30 cellular contexts compared by ENCODE assay signal in the genomic region with DNA sequence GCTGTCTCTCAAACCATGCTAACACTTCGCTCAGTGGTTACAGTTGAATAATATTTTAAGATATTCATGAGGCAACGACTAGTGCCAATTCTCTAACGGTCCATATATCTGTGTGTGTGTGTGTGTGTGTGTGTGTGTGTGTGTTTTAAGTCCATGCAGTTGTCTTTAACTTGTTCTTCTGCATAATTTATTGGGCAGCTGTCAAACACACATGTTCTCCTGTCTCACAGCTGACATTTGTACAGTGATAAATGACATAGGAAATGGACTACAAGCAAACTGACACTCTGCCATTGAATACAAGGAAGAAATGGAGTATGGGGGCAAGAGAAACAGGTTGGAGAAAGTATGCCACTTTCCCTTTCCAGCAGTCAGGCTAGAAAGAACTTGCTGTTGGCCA.
"Had no signal": no experiment of that assay in that cellular context is flagged by ENCODE, and none has a peak within 500 bp of the region (broad histone marks: within the 10 kb centered on the region; RNA-seq: fewer than 3 reads in every experiment).

No MANE protein-coding gene starts in this region.

- H3K4me3 ChIP-seq: PC-9, SJCRH30, SK-N-MC had no signal

- H3K4me3 Mint-ChIP-seq: activated CD4-positive, alpha-beta T cell treated with anti-CD3 and anti-CD28 coated beads for 36 hours; activated CD4-positive, alpha-beta T cell treated with anti-CD3 and anti-CD28 coated beads, Interleukin-2, amount 10 ng/mL, durations not matched to agents 7 days and 5 days; activated CD8-positive, alpha-beta T cell treated with anti-CD3 and anti-CD28 coated beads, Interleukin-2, amount 10 ng/mL, durations not matched to agents 7 days and 5 days; activated naive CD4-positive, alpha-beta T cell treated with anti-CD3 and anti-CD28 coated beads for 36 hours; activated naive CD8-positive, alpha-beta T cell; activated naive CD8-positive, alpha-beta T cell treated with anti-CD3 and anti-CD28 coated beads, Interleukin-2, amount 50 U/mL, for 24 hours; activated T-cell treated with anti-CD3 and anti-CD28 coated beads, Interleukin-2, amount 50 U/mL, for 24 hours; central memory CD8-positive, alpha-beta T cell; T-helper 1 cell treated with Interleukin-12 subunit alpha and Interleukin-12 subunit beta and Interleukin-4 antibody, amounts not matched to agents 30 μg/mL and 1 μg/mL, for 36 hours; T-helper 2 cell treated with Interferon-gamma antibody and Interleukin-4, amounts not matched to agents 5 μg/mL and 100 μg/mL, for 36 hours; WTC11 had no signal

- DNase-seq: activated CD4-positive, alpha-beta T cell treated with anti-CD3 and anti-CD28 coated beads for 36 hours; activated CD4-positive, alpha-beta T cell treated with anti-CD3 and anti-CD28 coated beads, Interleukin-2, amount 10 ng/mL, durations not matched to agents 7 days and 5 days; activated CD4-positive, alpha-beta T cell treated with anti-CD3 and anti-CD28 coated beads, Interleukin-2, amount 50 U/mL, for 48 hours; activated CD8-positive, alpha-beta T cell treated with anti-CD3 and anti-CD28 coated beads, Interleukin-2, amount 10 ng/mL, durations not matched to agents 7 days and 5 days; activated gamma-delta T cell treated with Interleukin-2 at 50 U/mL for 16 hours; activated naive CD4-positive, alpha-beta T cell treated with anti-CD3 and anti-CD28 coated beads for 36 hours; activated naive CD8-positive, alpha-beta T cell treated with anti-CD3 and anti-CD28 coated beads, Interleukin-2, amount 50 U/mL, for 24 hours; activated T-cell treated with anti-CD3 and anti-CD28 coated beads, Interleukin-2, amount 50 U/mL, for 24 hours; anterior cingulate cortex; brain microvascular endothelial cell; NCI-H1105; NCI-H1417 treated with DMSO at 0.1 percent for 48 hours; NCI-H187 treated with DMSO at 0.1 percent for 48 hours; NCI-H2081 treated with DMSO at 0.1 percent for 48 hours; NCI-H226; NCI-H446 treated with DMSO at 0.1 percent for 48 hours; NCI-H524; NCI-H69; NCI-H82; PC-9; SJCRH30 had no signal

- H3K9me3 ChIP-seq: SJCRH30 had no signal

- H3K9ac ChIP-seq: KMS-11 had no signal

- H3K9me3 Mint-ChIP-seq: activated CD4-positive, alpha-beta T cell treated with anti-CD3 and anti-CD28 coated beads, Interleukin-2, amount 10 ng/mL, durations not matched to agents 7 days and 5 days; activated naive CD4-positive, alpha-beta T cell treated with anti-CD3 and anti-CD28 coated beads for 36 hours; activated naive CD8-positive, alpha-beta T cell treated with anti-CD3 and anti-CD28 coated beads, Interleukin-2, amount 50 U/mL, for 24 hours; activated T-cell treated with anti-CD3 and anti-CD28 coated beads, Interleukin-2, amount 50 U/mL, for 24 hours; central memory CD8-positive, alpha-beta T cell; T-helper 1 cell treated with Interleukin-12 subunit alpha and Interleukin-12 subunit beta and Interleukin-4 antibody, amounts not matched to agents 30 μg/mL and 1 μg/mL, for 36 hours; T-helper 2 cell treated with Interferon-gamma antibody and Interleukin-4, amounts not matched to agents 5 μg/mL and 100 μg/mL, for 36 hours; WTC11 had no signal

- H3K4me2 ChIP-seq: KMS-11, PC-9 had no signal

- H3K4me1 Mint-ChIP-seq: activated CD4-positive, alpha-beta T cell treated with anti-CD3 and anti-CD28 coated beads for 36 hours; activated CD4-positive, alpha-beta T cell treated with anti-CD3 and anti-CD28 coated beads, Interleukin-2, amount 10 ng/mL, durations not matched to agents 7 days and 5 days; activated naive CD8-positive, alpha-beta T cell treated with anti-CD3 and anti-CD28 coated beads, Interleukin-2, amount 50 U/mL, for 24 hours; central memory CD8-positive, alpha-beta T cell had no signal

- H3K36me3 Mint-ChIP-seq: activated naive CD8-positive, alpha-beta T cell; WTC11 had no signal

- H3K27ac ChIP-seq: brain microvascular endothelial cell, KMS-11, PC-9, RWPE1, SJCRH30, SK-N-MC had no signal

- ATAC-seq: activated CD4-positive, alpha-beta T cell treated with anti-CD3 and anti-CD28 coated beads for 36 hours; activated CD4-positive, CD25-positive, alpha-beta regulatory T cell treated with anti-CD3 and anti-CD28 coated beads, Interleukin-2, amount 50 U/mL, for 24 hours; activated CD8-positive, alpha-beta T cell treated with anti-CD3 and anti-CD28 coated beads, Interleukin-2, amount 10 ng/mL, durations not matched to agents 7 days and 5 days; activated naive CD8-positive, alpha-beta T cell treated with anti-CD3 and anti-CD28 coated beads, Interleukin-2, amount 50 U/mL, for 24 hours; WTC11 had no signal

- H3K36me3 ChIP-seq: brain microvascular endothelial cell, SJCRH30 had no signal

- H2AFZ ChIP-seq: PC-9 had no signal

- H3K27me3 ChIP-seq: SJCRH30 had no signal

- H3K27me3 Mint-ChIP-seq: activated CD4-positive, alpha-beta T cell treated with anti-CD3 and anti-CD28 coated beads, Interleukin-2, amount 10 ng/mL, durations not matched to agents 7 days and 5 days; activated naive CD8-positive, alpha-beta T cell treated with anti-CD3 and anti-CD28 coated beads, Interleukin-2, amount 50 U/mL, for 24 hours; central memory CD8-positive, alpha-beta T cell had no signal

- H3K27ac Mint-ChIP-seq: activated CD4-positive, alpha-beta T cell treated with anti-CD3 and anti-CD28 coated beads for 36 hours; activated CD4-positive, alpha-beta T cell treated with anti-CD3 and anti-CD28 coated beads, Interleukin-2, amount 10 ng/mL, durations not matched to agents 7 days and 5 days; activated CD8-positive, alpha-beta T cell treated with anti-CD3 and anti-CD28 coated beads, Interleukin-2, amount 10 ng/mL, durations not matched to agents 7 days and 5 days; activated naive CD4-positive, alpha-beta T cell treated with anti-CD3 and anti-CD28 coated beads for 36 hours; activated naive CD8-positive, alpha-beta T cell; activated naive CD8-positive, alpha-beta T cell treated with anti-CD3 and anti-CD28 coated beads, Interleukin-2, amount 50 U/mL, for 24 hours; activated T-cell treated with anti-CD3 and anti-CD28 coated beads, Interleukin-2, amount 50 U/mL, for 24 hours; T-helper 1 cell treated with Interleukin-12 subunit alpha and Interleukin-12 subunit beta and Interleukin-4 antibody, amounts not matched to agents 30 μg/mL and 1 μg/mL, for 36 hours; T-helper 2 cell treated with Interferon-gamma antibody and Interleukin-4, amounts not matched to agents 5 μg/mL and 100 μg/mL, for 36 hours; WTC11 had no signal
